ENCODE assay signal across 21 cellular contexts in the genomic region with DNA sequence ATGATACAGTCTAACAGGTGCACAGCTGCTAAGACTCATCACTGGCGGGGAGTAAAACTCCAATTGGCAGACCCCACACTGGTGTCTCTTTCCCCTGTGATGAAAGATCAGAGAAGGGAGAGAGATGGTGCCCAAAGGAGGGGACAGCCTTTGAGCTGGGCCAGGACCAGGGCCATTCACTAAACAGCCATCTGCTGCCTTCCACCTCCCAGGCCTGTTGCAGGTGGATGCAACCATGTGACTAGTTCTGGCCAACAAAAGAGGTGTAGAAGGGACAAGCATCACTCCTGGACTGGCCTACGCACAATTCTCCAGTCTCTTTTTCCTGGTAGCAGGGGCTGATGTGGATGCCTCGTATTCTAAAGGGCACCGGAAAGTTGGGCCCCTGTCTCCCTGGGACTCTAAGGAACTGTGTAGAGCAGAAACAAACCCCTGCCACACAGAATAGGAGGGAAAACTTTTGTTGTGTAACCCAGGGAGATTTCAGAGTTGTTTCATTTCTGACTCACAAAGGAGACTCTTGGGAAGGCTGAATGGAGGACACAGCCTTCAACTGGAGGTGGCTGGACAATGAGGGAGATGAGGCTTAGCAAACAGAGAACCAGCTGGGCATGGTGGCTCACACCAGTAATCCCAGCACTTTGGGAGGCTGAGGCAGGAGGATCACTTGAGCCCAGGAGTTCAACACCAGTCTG. TPM values are rescaled to one million over a fixed set of nuclear protein-coding genes. Genes with fewer than 3 reads are reported as not detected.
A peak's percentile ranks its signal among the peaks of the same experiment; 100 is the strongest.
DNase-seq lines count a peak whose midpoint lies in the region; ATAC-seq and TF ChIP-seq lines count a peak whose summit lies in the region.
"Had no signal": no experiment of that assay in that cellular context is flagged by ENCODE, and none has a peak within 500 bp of the region (broad histone marks: within the 10 kb centered on the region; RNA-seq: fewer than 3 reads in every experiment).

No MANE protein-coding gene starts in this region.

- no peaks in the 10 kb centered on the region for H3K27me3 ChIP-seq in CD4-positive, alpha-beta memory T cell (ENCODE audit: insufficient read depth, low read length)
- H3K27me3 ChIP-seq in GM23248 (replicated peaks; ENCODE audit: insufficient read depth): no peaks in the 10 kb centered on the region
- no peaks in the 10 kb centered on the region for H3K27me3 ChIP-seq in psoas muscle (ENCODE audit: insufficient read depth in 3 of 3, low read length in 2 of 3)
- H3K27me3 ChIP-seq: gastrocnemius medialis, left lung, ovary, sigmoid colon had no signal

- peaks cover 92% of the 10 kb centered on the region for H3K36me3 ChIP-seq in CD4-positive, alpha-beta memory T cell (ENCODE audit: insufficient read depth, low read length)
- H3K36me3 ChIP-seq in GM23248 (ENCODE audit: low read depth) (peaks cover 9% of the 10 kb centered on the region; the same call in 1 of the 2 replicates), psoas muscle (ENCODE audit: insufficient read depth in 1 of 2, low read depth in 1 of 2) (peaks cover 3 to 88% of the 10 kb centered on the region in 2 donors)
- H3K36me3 ChIP-seq: ovary had no signal

- intact Hi-C loops in CD4-positive, alpha-beta memory T cell (cut with micrococcal nuclease): no loop called here
- intact Hi-C loops in psoas muscle (cut with DNase I): loop anchor here (2.0 to 5.0 kb wide), 3 partner anchors 61 to 188 kb away; no protein-coding TSS in a partner anchor

- in situ Hi-C loops in GM23248 (cut with MboI): loop anchor here (5.0 kb wide), 1 partner anchor 63 kb away; no protein-coding TSS in a partner anchor

- no peak overlapping the region for H3K27ac ChIP-seq in CD4-positive, alpha-beta memory T cell (ENCODE audit: low read depth, low read length)
- H3K27ac ChIP-seq in GM23248 (no peak overlapping the region), psoas muscle (peak overlapping the region; percentile 5)
- H3K27ac ChIP-seq: ovary, sigmoid colon had no signal

- H3K9me3 Mint-ChIP-seq in CD4-positive, alpha-beta memory T cell: peaks cover 0 to 4% (median 0%) of the 10 kb centered on the region in 8 donors
- no peaks in the 10 kb centered on the region for H3K9me3 Mint-ChIP-seq in activated CD8-positive, alpha-beta memory T cell treated with anti-CD3 and anti-CD28 coated beads, Interleukin-2, amount 10 ng/mL, durations not matched to agents 7 days and 5 days (ENCODE audit: low read depth)
- H3K9me3 Mint-ChIP-seq: brain had no signal

- 94 to 100% methylated on average over 4 of the region's 4 CpGs for WGBS in GM23248 (ENCODE audit: low coverage in 1 of 2, low lambda C conversion rate in 2 of 2, missing lambda C conversion rate in 2 of 2), 2 experiments
- 76 to 85% (median 81%) methylated on average over 4 of the region's 4 CpGs for WGBS in psoas muscle, 3 donors

- H2AFZ ChIP-seq in GM23248: no peak overlapping the region

- no peak overlapping the region for H3K9ac ChIP-seq in GM23248

- H3F3A ChIP-seq in GM23248 (ENCODE audit: insufficient read depth): 0 out of 2 replicates have a peak, but pooled peaks cover 6% of the 10 kb centered on the region

- H3K79me2 ChIP-seq in GM23248 (ENCODE audit: insufficient read depth): no peaks in the 10 kb centered on the region

- no peaks in the 10 kb centered on the region for H4K20me1 ChIP-seq in GM23248 (ENCODE audit: insufficient read depth)

- H3K4me3 Mint-ChIP-seq in CD4-positive, alpha-beta memory T cell: no peak overlapping the region
- H3K4me3 Mint-ChIP-seq in activated CD8-positive, alpha-beta memory T cell treated with anti-CD3 and anti-CD28 coated beads, Interleukin-2, amount 10 ng/mL, durations not matched to agents 7 days and 5 days: no peak overlapping the region
- H3K4me3 Mint-ChIP-seq: brain had no signal

- H3K4me1 ChIP-seq in CD4-positive, alpha-beta memory T cell (ENCODE audit: insufficient read depth, low read length): no peaks in the 10 kb centered on the region
- no peaks in the 10 kb centered on the region for H3K4me1 ChIP-seq in GM23248 (ENCODE audit: insufficient read depth)
- H3K4me1 ChIP-seq in psoas muscle: peaks cover 21% of the 10 kb centered on the region

- H3K4me3 ChIP-seq in CD4-positive, alpha-beta memory T cell (ENCODE audit: low read length in 2 of 2): no peak overlapping the region
- no peak overlapping the region for H3K4me3 ChIP-seq in GM23248
- H3K4me3 ChIP-seq in psoas muscle: no peak overlapping the region
- H3K4me3 ChIP-seq: gastrocnemius medialis, left lung, mucosa of descending colon, ovary, sigmoid colon had no signal

- POLR2A ChIA-PET in CD4-positive, alpha-beta memory T cell (lab: Charles Lee; ENCODE audit: partially characterized antibody): interaction anchor here (0.6 to 2.8 kb wide), 2 partner anchors 9 to 61 kb away, joined by 4 to 23 read pairs; no protein-coding TSS in a partner anchor

- no peaks in the 10 kb centered on the region for H3K9me2 ChIP-seq in GM23248 (ENCODE audit: insufficient read depth)

- H3K9me3 ChIP-seq in CD4-positive, alpha-beta memory T cell (ENCODE audit: control insufficient read depth in 1 of 2, low read length in 2 of 2): no peaks in the 10 kb centered on the region
- H3K9me3 ChIP-seq in GM23248 (ENCODE audit: low read depth): no peaks in the 10 kb centered on the region
- H3K9me3 ChIP-seq in psoas muscle: no peaks in the 10 kb centered on the region
- H3K9me3 ChIP-seq: gastrocnemius medialis, left lung, mucosa of descending colon, ovary, sigmoid colon had no signal

- no peaks in the 10 kb centered on the region for H3K27me3 Mint-ChIP-seq in CD4-positive, alpha-beta memory T cell
- no peaks in the 10 kb centered on the region for H3K27me3 Mint-ChIP-seq in activated CD8-positive, alpha-beta memory T cell treated with anti-CD3 and anti-CD28 coated beads, Interleukin-2, amount 10 ng/mL, durations not matched to agents 7 days and 5 days
- H3K27me3 Mint-ChIP-seq: brain had no signal

- peaks cover 5 to 11% (median 6%) of the 10 kb centered on the region in 4 donors for H3K4me1 Mint-ChIP-seq in CD4-positive, alpha-beta memory T cell
- H3K4me1 Mint-ChIP-seq in activated CD8-positive, alpha-beta memory T cell treated with anti-CD3 and anti-CD28 coated beads, Interleukin-2, amount 10 ng/mL, durations not matched to agents 7 days and 5 days: peaks cover 16% of the 10 kb centered on the region
- H3K4me1 Mint-ChIP-seq: brain had no signal

- TF ChIP-seq CTCF in psoas muscle (IDR thresholded peaks at IDR 0.05): no peak

- peak overlapping the region in 5 of 7 donors; percentile 15 to 73 (median 72) for H3K27ac Mint-ChIP-seq in CD4-positive, alpha-beta memory T cell
- no peak overlapping the region for H3K27ac Mint-ChIP-seq in activated CD8-positive, alpha-beta memory T cell treated with anti-CD3 and anti-CD28 coated beads, Interleukin-2, amount 10 ng/mL, durations not matched to agents 7 days and 5 days

- ATAC-seq in psoas muscle (no peak), GM18861 (IDR thresholded peaks at IDR 0.05; ENCODE audit: unreplicated experiment) (no peak)
- ATAC-seq in activated CD8-positive, alpha-beta memory T cell treated with anti-CD3 and anti-CD28 coated beads, Interleukin-2, amount 10 ng/mL, durations not matched to agents 7 days and 5 days: no peak
- ATAC-seq: left lung had no signal

- no peak overlapping the region for H3K4me2 ChIP-seq in GM23248 (ENCODE audit: unreplicated experiment)

- CTCF ChIA-PET in CD4-positive, alpha-beta memory T cell (lab: Charles Lee; ENCODE audit: partially characterized antibody): interaction anchor here (1.0 to 13.5 kb wide), 6 partner anchors 15 to 111 kb away, joined by 3 to 601 read pairs (median 24); partner anchors contain the start of gene TNIP1
- CTCF ChIA-PET in activated CD8-positive, alpha-beta memory T cell treated with anti-CD3 and anti-CD28 coated beads, Interleukin-2, amount 10 ng/mL, durations not matched to agents 7 days and 5 days (lab: Charles Lee): interaction anchor here (1.0 to 7.3 kb wide), 4 partner anchors 61 to 113 kb away, joined by 4 to 182 read pairs (median 47); no protein-coding TSS in a partner anchor

- DNase-seq in CD4-positive, alpha-beta memory T cell: no peak
- DNase-seq in GM23248: peak; percentile 36
- peak; percentile 64 for DNase-seq in cerebellar cortex (ENCODE audit: low spot score)
- peak in 1 of 2 donors; percentile 34 for DNase-seq in psoas muscle
- DNase-seq in HPDE6-E6E7 (ENCODE audit: extremely low spot score): no peak
- no peak for DNase-seq in activated CD8-positive, alpha-beta memory T cell treated with anti-CD3 and anti-CD28 coated beads, Interleukin-2, amount 10 ng/mL, durations not matched to agents 7 days and 5 days
- DNase-seq: dermis blood vessel endothelial cell; DMS153; Karpas-422; left lung; NCI-H1092; NCI-H524 treated with DMSO at 0.1 percent for 48 hours; ovary; SHP77; sigmoid colon; stimulated activated CD4-positive, alpha-beta T cell treated with anti-CD3 and anti-CD28 coated beads, Interleukin-1b, Interleukin-23, amount 100 ng/mL, for 48 hours had no signal

- peaks cover 56 to 87% of the 10 kb centered on the region in 2 donors for H3K36me3 Mint-ChIP-seq in CD4-positive, alpha-beta memory T cell
- peaks cover 22% of the 10 kb centered on the region for H3K36me3 Mint-ChIP-seq in activated CD8-positive, alpha-beta memory T cell treated with anti-CD3 and anti-CD28 coated beads, Interleukin-2, amount 10 ng/mL, durations not matched to agents 7 days and 5 days

RNA-seq across cellular contexts. Expression of gene TNIP1, which starts 26.9 kb away (rescaled TPM):
- 100 to 1,000 TPM; 227 to 233 TPM for total RNA-seq in CD4-positive, alpha-beta memory T cell
- 10 to 100 TPM; 31.5 to 70.2 TPM for polyA plus RNA-seq in CD4-positive, alpha-beta memory T cell
- total RNA-seq in GM23248 (2014; rRNA removed; shearing (Covaris generic)): 88.8 and 92.1 TPM in 2 replicates
- polyA plus RNA-seq in GM23248 (2016; fragmentation: Nextera tagmentation; extraction: Ambion mirVana): 43.1 and 43.2 TPM in 2 replicates
- 100 to 1,000 TPM; 114 to 218 (median 149) TPM for total RNA-seq in psoas muscle
- polyA plus RNA-seq in psoas muscle: 100 to 1,000 TPM in 2 of 3 donors, 10 to 100 TPM in 1; 55.5 to 167 (median 106) TPM
- 100 to 1,000 TPM; 136 to 201 TPM for total RNA-seq in activated CD8-positive, alpha-beta memory T cell treated with anti-CD3 and anti-CD28 coated beads, Interleukin-2, amount 10 ng/mL, durations not matched to agents 7 days and 5 days

RNA-seq across cellular contexts. Expression of gene GPX3, which starts 33.6 kb away (rescaled TPM):
- not detected for total RNA-seq in CD4-positive, alpha-beta memory T cell
- 1 to 10 TPM in 1 of 2 donors, not detected in 1; 1.5 TPM for polyA plus RNA-seq in CD4-positive, alpha-beta memory T cell
- 2.4 and 3.0 TPM in 2 replicates for total RNA-seq in GM23248 (2014; rRNA removed; shearing (Covaris generic))
- polyA plus RNA-seq in GM23248 (2016; fragmentation: Nextera tagmentation; extraction: Ambion mirVana): 4.2 and 4.4 TPM in 2 replicates
- 100 to 1,000 TPM; 447 to 852 (median 690) TPM for total RNA-seq in psoas muscle
- polyA plus RNA-seq in psoas muscle: 100 to 1,000 TPM; 551 to 766 (median 552) TPM
- total RNA-seq in activated CD8-positive, alpha-beta memory T cell treated with anti-CD3 and anti-CD28 coated beads, Interleukin-2, amount 10 ng/mL, durations not matched to agents 7 days and 5 days: not detected
- total RNA-seq: T-helper 1 cell treated with Interleukin-12 subunit alpha and Interleukin-12 subunit beta and Interleukin-4 antibody, amounts not matched to agents 30 ng/mL and 1 ng/mL, for 36 hours had no signal

Comparison
In these comparisons a context has a peak if more than half of its experiments do, and no peak if none do; other contexts are left out.
1. DNase-seq: peak in GM23248 (single experiment) and cerebellar cortex (single experiment); none in CD4-positive, alpha-beta memory T cell (0 of 5), HPDE6-E6E7 (single experiment) and activated CD8-positive, alpha-beta memory T cell treated with anti-CD3 and anti-CD28 coated beads, Interleukin-2, amount 10 ng/mL, durations not matched to agents 7 days and 5 days (single experiment).
2. RNA of gene GPX3, which starts 33.6 kb away (total RNA-seq): 447 to 852 TPM in psoas muscle; 2.4 to 3.0 TPM in GM23248, not detected in CD4-positive, alpha-beta memory T cell and not detected in activated CD8-positive, alpha-beta memory T cell treated with anti-CD3 and anti-CD28 coated beads, Interleukin-2, amount 10 ng/mL, durations not matched to agents 7 days and 5 days; every median in the first group is over 100 times any median in the second.